In genomic region chr13:45341799-45342584, GRCh38 we compare ENCODE assay signal across 8 cellular contexts. TPM values are rescaled to one million over a fixed set of nuclear protein-coding genes. Genes with fewer than 3 reads are reported as not detected.
DNase-seq lines count a peak whose midpoint lies in the region; ATAC-seq and TF ChIP-seq lines count a peak whose summit lies in the region.

No MANE protein-coding gene starts in this region.

- H3K27ac ChIP-seq in Peyer's patch (peak overlapping the region; percentile 99 to 100 (median 100)), upper lobe of right lung (peak overlapping the region; percentile 100)

- ATAC-seq in memory B cell (ENCODE audit: low read depth), result no peak
- ATAC-seq in upper lobe of right lung, result no peak
- ATAC-seq in GM18909 (IDR thresholded peaks at IDR 0.05; ENCODE audit: poor library complexity, unreplicated experiment), result no peak

- H3K27ac Mint-ChIP-seq in memory B cell, result peak overlapping the region; percentile 98

- H3K4me1 Mint-ChIP-seq in memory B cell, result peaks cover 22% of the 10 kb centered on the region

- TF ChIP-seq POLR2A in Peyer's patch (IDR thresholded peaks at IDR 0.05), result peak; percentile 21 to 81

- peak overlapping the region; percentile 66 to 95 (median 78) for H3K4me3 ChIP-seq in Peyer's patch
- peak overlapping the region; percentile 99 for H3K4me3 ChIP-seq in upper lobe of right lung

- DNase-seq in DMS53 (lab: John Stamatoyannopoulos, UW), result peak; percentile 60
- DNase-seq in DMS53 treated with DMSO at 0.1 percent for 48 hours (lab: John Stamatoyannopoulos, UW; ENCODE audit: unreplicated experiment), result no peak
- peak in 2 of 3 donors; percentile 64 to 70 for DNase-seq in Peyer's patch
- DNase-seq in dermis blood vessel endothelial cell, result peak; percentile 51
- DNase-seq in memory B cell (ENCODE audit: low spot score in 2 of 2), result no peak
- peak; percentile 73 for DNase-seq in upper lobe of right lung
- DNase-seq in activated CD8-positive, alpha-beta memory T cell treated with anti-CD3 and anti-CD28 coated beads, Interleukin-2, amount 50 U/mL, for 4 hours, result no peak

- no peaks in the 10 kb centered on the region for H3K27me3 Mint-ChIP-seq in memory B cell

- H3K9me3 ChIP-seq in Peyer's patch (no peaks in the 10 kb centered on the region), upper lobe of right lung (no peaks in the 10 kb centered on the region)

- H3K4me3 Mint-ChIP-seq in memory B cell, result peak overlapping the region; percentile 98

- no peak for TF ChIP-seq CTCF in Peyer's patch (IDR thresholded peaks at IDR 0.05)
- TF ChIP-seq CTCF in upper lobe of right lung (IDR thresholded peaks at IDR 0.05), result no peak

- no peaks in the 10 kb centered on the region for H3K9me3 Mint-ChIP-seq in memory B cell

- H3K4me1 ChIP-seq in Peyer's patch, result peaks cover 3 to 34% (median 8%) of the 10 kb centered on the region in 4 donors
- H3K4me1 ChIP-seq in upper lobe of right lung, result peaks cover 36% of the 10 kb centered on the region

- intact Hi-C loops in upper lobe of right lung (cut with DNase I), result no loop called here

- H3K36me3 ChIP-seq in Peyer's patch (peaks cover 0 to 52% (median 0%) of the 10 kb centered on the region in 3 donors), upper lobe of right lung (peaks cover 45% of the 10 kb centered on the region)

- H3K36me3 Mint-ChIP-seq in memory B cell, result peaks cover 21% of the 10 kb centered on the region

- H3K27me3 ChIP-seq in Peyer's patch (no peaks in the 10 kb centered on the region), upper lobe of right lung (no peaks in the 10 kb centered on the region)

RNA-seq across cellular contexts. Expression of gene TPT1, which starts 1.0 kb away (rescaled TPM):
- 1,000 to 10,000 TPM; 1,719 to 2,278 (median 1,854) TPM for total RNA-seq in Peyer's patch
- total RNA-seq in dermis blood vessel endothelial cell, result 2,642 and 4,062 TPM in 2 replicates
- total RNA-seq in upper lobe of right lung, result 4,924 TPM

Comparison
In these comparisons a context has a peak if more than half of its experiments do, and no peak if none do; other contexts are left out.
1. DNase-seq: peak in DMS53 (single experiment), Peyer's patch (2 of 3), dermis blood vessel endothelial cell (single experiment) and upper lobe of right lung (single experiment); none in DMS53 treated with DMSO at 0.1 percent for 48 hours (single experiment), memory B cell (0 of 2) and activated CD8-positive, alpha-beta memory T cell treated with anti-CD3 and anti-CD28 coated beads, Interleukin-2, amount 50 U/mL, for 4 hours (single experiment).